Comparison of ENCODE assay signal across 1 cellular context in the genomic region with DNA sequence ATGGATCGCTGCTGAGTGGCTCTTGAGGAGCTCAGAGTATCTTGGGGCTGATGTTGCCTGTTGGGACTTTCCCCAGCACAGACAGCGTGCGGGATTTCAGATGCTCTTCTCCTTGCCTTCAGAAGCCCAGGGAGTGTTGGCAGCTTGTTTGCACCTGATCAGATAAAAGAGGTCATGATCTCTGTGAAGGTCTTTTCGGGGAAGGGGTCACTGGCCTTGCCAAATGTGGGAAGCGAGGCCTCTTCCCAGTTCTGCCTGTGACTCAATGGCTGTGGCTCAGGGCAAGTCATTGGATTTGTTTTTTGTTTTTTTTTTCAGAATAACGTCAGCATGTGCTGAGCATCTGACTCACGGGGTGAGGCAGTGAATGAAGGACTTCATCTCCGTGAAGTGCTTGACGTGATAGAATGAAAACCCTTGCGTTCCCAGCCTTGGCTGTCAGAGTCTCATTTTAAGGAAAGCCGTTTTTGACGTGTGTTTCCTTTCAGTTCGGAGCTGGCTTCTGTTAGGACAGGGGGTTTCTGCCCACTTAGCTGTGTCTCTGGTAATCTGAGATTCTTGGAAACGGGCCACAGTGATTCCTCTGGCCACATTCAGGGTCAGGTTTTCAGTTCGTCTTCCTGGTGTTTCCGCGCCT.
TF ChIP-seq lines count a peak whose summit lies in the region.

No MANE protein-coding gene starts in this region.

TF ChIP-seq in HepG2, 621 proteins besides CTCF, POLR2A, EP300 and RAD21 (continued from another document):
- TF ChIP-seq, protein P1, sequence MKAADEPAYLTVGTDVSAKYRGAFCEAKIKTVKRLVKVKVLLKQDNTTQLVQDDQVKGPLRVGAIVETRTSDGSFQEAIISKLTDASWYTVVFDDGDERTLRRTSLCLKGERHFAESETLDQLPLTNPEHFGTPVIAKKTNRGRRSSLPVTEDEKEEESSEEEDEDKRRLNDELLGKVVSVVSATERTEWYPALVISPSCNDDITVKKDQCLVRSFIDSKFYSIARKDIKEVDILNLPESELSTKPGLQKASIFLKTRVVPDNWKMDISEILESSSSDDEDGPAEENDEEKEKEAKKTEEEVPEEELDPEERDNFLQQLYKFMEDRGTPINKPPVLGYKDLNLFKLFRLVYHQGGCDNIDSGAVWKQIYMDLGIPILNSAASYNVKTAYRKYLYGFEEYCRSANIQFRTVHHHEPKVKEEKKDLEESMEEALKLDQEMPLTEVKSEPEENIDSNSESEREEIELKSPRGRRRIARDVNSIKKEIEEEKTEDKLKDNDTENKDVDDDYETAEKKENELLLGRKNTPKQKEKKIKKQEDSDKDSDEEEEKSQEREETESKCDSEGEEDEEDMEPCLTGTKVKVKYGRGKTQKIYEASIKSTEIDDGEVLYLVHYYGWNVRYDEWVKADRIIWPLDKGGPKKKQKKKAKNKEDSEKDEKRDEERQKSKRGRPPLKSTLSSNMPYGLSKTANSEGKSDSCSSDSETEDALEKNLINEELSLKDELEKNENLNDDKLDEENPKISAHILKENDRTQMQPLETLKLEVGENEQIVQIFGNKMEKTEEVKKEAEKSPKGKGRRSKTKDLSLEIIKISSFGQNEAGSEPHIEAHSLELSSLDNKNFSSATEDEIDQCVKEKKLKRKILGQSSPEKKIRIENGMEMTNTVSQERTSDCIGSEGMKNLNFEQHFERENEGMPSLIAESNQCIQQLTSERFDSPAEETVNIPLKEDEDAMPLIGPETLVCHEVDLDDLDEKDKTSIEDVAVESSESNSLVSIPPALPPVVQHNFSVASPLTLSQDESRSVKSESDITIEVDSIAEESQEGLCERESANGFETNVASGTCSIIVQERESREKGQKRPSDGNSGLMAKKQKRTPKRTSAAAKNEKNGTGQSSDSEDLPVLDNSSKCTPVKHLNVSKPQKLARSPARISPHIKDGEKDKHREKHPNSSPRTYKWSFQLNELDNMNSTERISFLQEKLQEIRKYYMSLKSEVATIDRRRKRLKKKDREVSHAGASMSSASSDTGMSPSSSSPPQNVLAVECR (CRISPR knock-in tag; IDR thresholded peaks at IDR 0.05; ENCODE audit: borderline replicate concordance): 0 out of 2 replicates have a peak, but pooled peaks have one; percentile 21
- no peak for TF ChIP-seq HES4 (CRISPR knock-in tag; IDR thresholded peaks at IDR 0.05; ENCODE audit: borderline replicate concordance)
- TF ChIP-seq TBL1XR1 (IDR thresholded peaks at IDR 0.05; ENCODE audit: borderline replicate concordance, low read length, partially characterized antibody): no peak
- TF ChIP-seq SMYD3 (CRISPR knock-in tag; IDR thresholded peaks at IDR 0.05): no peak
- TF ChIP-seq NR2F1 (CRISPR knock-in tag; IDR thresholded peaks at IDR 0.05): 0 out of 4 replicates have a peak, but pooled peaks have one; percentile 4 to 17
- no peak for TF ChIP-seq CHD4 (IDR thresholded peaks at IDR 0.05; ENCODE audit: borderline replicate concordance, low read length)
- peak; percentile 32; the same call in 1 of the 2 replicates for TF ChIP-seq FOSL2 (CRISPR knock-in tag; IDR thresholded peaks at IDR 0.05)
- TF ChIP-seq ZFP37 (CRISPR knock-in tag; IDR thresholded peaks at IDR 0.05; ENCODE audit: borderline replicate concordance): no peak
- TF ChIP-seq RARA (CRISPR knock-in tag; IDR thresholded peaks at IDR 0.05): 0 out of 2 replicates have a peak, but pooled peaks have one; percentile 28
- TF ChIP-seq GZF1 (CRISPR knock-in tag; IDR thresholded peaks at IDR 0.05): no peak
- no peak for TF ChIP-seq FOSL1 (CRISPR knock-in tag; IDR thresholded peaks at IDR 0.05; ENCODE audit: borderline replicate concordance)
- TF ChIP-seq ZNF562 (CRISPR knock-in tag; IDR thresholded peaks at IDR 0.05; ENCODE audit: borderline replicate concordance): no peak
- peak; percentile 44; the same call in 1 of the 2 replicates for TF ChIP-seq NR2F2 (IDR thresholded peaks at IDR 0.05; ENCODE audit: borderline replicate concordance, low read depth)
- TF ChIP-seq ZFY (CRISPR knock-in tag; IDR thresholded peaks at IDR 0.05): no peak
- no peak for TF ChIP-seq TBX3 (IDR thresholded peaks at IDR 0.05; ENCODE audit: borderline replicate concordance)
- TF ChIP-seq CEBPG (CRISPR knock-in tag; IDR thresholded peaks at IDR 0.05): no peak
- TF ChIP-seq CSRNP1 (CRISPR knock-in tag; IDR thresholded peaks at IDR 0.05): no peak
- TF ChIP-seq GLI4 (CRISPR knock-in tag; IDR thresholded peaks at IDR 0.05; ENCODE audit: borderline replicate concordance): no peak
- no peak for TF ChIP-seq NR3C1 (CRISPR knock-in tag; IDR thresholded peaks at IDR 0.05)
- no peak for TF ChIP-seq ZNF790 (CRISPR knock-in tag; IDR thresholded peaks at IDR 0.05; ENCODE audit: borderline replicate concordance)
- TF ChIP-seq NBN (conservative IDR thresholded peaks at IDR 0.05): no peak
- no peak for TF ChIP-seq NR2F6 (IDR thresholded peaks at IDR 0.05)
- TF ChIP-seq NR2F6 (CRISPR knock-in tag; IDR thresholded peaks at IDR 0.05): 0 out of 2 replicates have a peak, but pooled peaks have one; percentile 19
- TF ChIP-seq STAT5B (CRISPR knock-in tag; IDR thresholded peaks at IDR 0.05): no peak
- TF ChIP-seq REST (IDR thresholded peaks at IDR 0.05; ENCODE audit: borderline replicate concordance in 1 of 2, low read depth in 1 of 2, low read length in 2 of 2): no peak
- no peak for TF ChIP-seq CBX5 (CRISPR knock-in tag; IDR thresholded peaks at IDR 0.05; ENCODE audit: borderline replicate concordance)
- TF ChIP-seq HCFC1 (IDR thresholded peaks at IDR 0.05; ENCODE audit: low read depth, low read length): no peak
- TF ChIP-seq NRL (CRISPR knock-in tag; IDR thresholded peaks at IDR 0.05; ENCODE audit: borderline replicate concordance): no peak
- no peak for TF ChIP-seq ZNF180 (CRISPR knock-in tag; IDR thresholded peaks at IDR 0.05; ENCODE audit: borderline replicate concordance, low read depth)
- TF ChIP-seq KLF16 (CRISPR knock-in tag; IDR thresholded peaks at IDR 0.05): no peak
- no peak for TF ChIP-seq BORCS8-MEF2B (CRISPR knock-in tag; IDR thresholded peaks at IDR 0.05)
- TF ChIP-seq ZBTB8A (CRISPR knock-in tag; IDR thresholded peaks at IDR 0.05; ENCODE audit: borderline replicate concordance, low read depth): no peak
